In the genomic region with DNA sequence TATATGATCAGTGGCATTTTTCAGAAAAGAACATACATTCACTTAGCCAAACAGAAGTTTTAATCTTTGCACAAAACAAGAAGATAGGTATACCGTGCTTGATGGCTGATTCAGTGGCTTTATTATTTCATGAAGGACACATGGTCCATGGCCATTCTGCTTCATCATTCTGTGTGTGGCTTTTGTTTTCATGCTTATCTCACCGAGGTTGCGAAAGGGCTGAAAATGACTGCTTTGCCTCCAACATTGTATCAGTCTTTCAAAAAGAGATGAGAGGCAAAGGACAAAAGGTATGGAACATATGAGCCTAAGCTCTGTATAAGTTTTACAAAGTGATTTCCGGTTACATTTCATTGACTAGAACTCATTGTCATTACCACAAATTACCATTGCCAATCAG, we compare ENCODE assay signal across 1 cellular context.
A peak's percentile ranks its signal among the peaks of the same experiment; 100 is the strongest.
TF ChIP-seq lines count a peak whose summit lies in the region.

No MANE protein-coding gene starts in this region.

TF ChIP-seq in HepG2, 621 proteins besides CTCF, POLR2A, EP300 and RAD21 (continued from another document and continues in another):
- TF ChIP-seq, protein P1, sequence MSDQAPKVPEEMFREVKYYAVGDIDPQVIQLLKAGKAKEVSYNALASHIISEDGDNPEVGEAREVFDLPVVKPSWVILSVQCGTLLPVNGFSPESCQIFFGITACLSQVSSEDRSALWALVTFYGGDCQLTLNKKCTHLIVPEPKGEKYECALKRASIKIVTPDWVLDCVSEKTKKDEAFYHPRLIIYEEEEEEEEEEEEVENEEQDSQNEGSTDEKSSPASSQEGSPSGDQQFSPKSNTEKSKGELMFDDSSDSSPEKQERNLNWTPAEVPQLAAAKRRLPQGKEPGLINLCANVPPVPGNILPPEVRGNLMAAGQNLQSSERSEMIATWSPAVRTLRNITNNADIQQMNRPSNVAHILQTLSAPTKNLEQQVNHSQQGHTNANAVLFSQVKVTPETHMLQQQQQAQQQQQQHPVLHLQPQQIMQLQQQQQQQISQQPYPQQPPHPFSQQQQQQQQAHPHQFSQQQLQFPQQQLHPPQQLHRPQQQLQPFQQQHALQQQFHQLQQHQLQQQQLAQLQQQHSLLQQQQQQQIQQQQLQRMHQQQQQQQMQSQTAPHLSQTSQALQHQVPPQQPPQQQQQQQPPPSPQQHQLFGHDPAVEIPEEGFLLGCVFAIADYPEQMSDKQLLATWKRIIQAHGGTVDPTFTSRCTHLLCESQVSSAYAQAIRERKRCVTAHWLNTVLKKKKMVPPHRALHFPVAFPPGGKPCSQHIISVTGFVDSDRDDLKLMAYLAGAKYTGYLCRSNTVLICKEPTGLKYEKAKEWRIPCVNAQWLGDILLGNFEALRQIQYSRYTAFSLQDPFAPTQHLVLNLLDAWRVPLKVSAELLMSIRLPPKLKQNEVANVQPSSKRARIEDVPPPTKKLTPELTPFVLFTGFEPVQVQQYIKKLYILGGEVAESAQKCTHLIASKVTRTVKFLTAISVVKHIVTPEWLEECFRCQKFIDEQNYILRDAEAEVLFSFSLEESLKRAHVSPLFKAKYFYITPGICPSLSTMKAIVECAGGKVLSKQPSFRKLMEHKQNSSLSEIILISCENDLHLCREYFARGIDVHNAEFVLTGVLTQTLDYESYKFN (CRISPR knock-in tag; conservative IDR thresholded peaks at IDR 0.05), result 0 out of 2 replicates have a peak, but pooled peaks have one; percentile 16
- TF ChIP-seq ZBTB10 (CRISPR knock-in tag; IDR thresholded peaks at IDR 0.05; ENCODE audit: borderline replicate concordance) (no peak), ZKSCAN8 (CRISPR knock-in tag; IDR thresholded peaks at IDR 0.05; ENCODE audit: borderline replicate concordance) (no peak), RARA (CRISPR knock-in tag; IDR thresholded peaks at IDR 0.05) (0 out of 2 replicates have a peak, but pooled peaks have one; percentile 13), CHD4 (IDR thresholded peaks at IDR 0.05; ENCODE audit: borderline replicate concordance, low read length) (no peak), FOXO1 (CRISPR knock-in tag; IDR thresholded peaks at IDR 0.05) (peak; percentile 36; the same call in 1 of the 2 replicates), TARDBP (CRISPR knock-in tag; IDR thresholded peaks at IDR 0.05) (peak; percentile 40; the same call in 1 of the 2 replicates), CREB1 (IDR thresholded peaks at IDR 0.05) (no peak), CREB1 (CRISPR knock-in tag; IDR thresholded peaks at IDR 0.05) (peak; percentile 48; the same call in 1 of the 2 replicates), FOSL2 (CRISPR knock-in tag; IDR thresholded peaks at IDR 0.05) (peak; percentile 56), FOXA1 (IDR thresholded peaks at IDR 0.05) (no peak), FOXA1 (CRISPR knock-in tag; IDR thresholded peaks at IDR 0.05) (0 out of 2 replicates have a peak, but pooled peaks have one; percentile 5), ZNF614 (CRISPR knock-in tag; IDR thresholded peaks at IDR 0.05; ENCODE audit: borderline replicate concordance) (no peak), KAT8 (CRISPR knock-in tag; IDR thresholded peaks at IDR 0.05) (peak; percentile 43; the same call in 1 of the 2 replicates), AHDC1 (CRISPR knock-in tag; IDR thresholded peaks at IDR 0.05; ENCODE audit: borderline replicate concordance) (peak; percentile 45; the same call in 1 of the 2 replicates), CEBPG (CRISPR knock-in tag; IDR thresholded peaks at IDR 0.05) (peak; percentile 89), CREM (IDR thresholded peaks at IDR 0.05) (no peak), CREM (CRISPR knock-in tag; IDR thresholded peaks at IDR 0.05) (no peak), FIP1L1 (IDR thresholded peaks at IDR 0.05; ENCODE audit: borderline replicate concordance, insufficient read depth, low read depth, low read length) (no peak), ZNF329 (CRISPR knock-in tag; IDR thresholded peaks at IDR 0.05; ENCODE audit: low read depth) (no peak), FOXP1 (IDR thresholded peaks at IDR 0.05) (no peak), FOXP1 (CRISPR knock-in tag; IDR thresholded peaks at IDR 0.05) (peak; percentile 39; the same call in 1 of the 2 replicates), GATAD2A (CRISPR knock-in tag; IDR thresholded peaks at IDR 0.05) (peak; percentile 71), MED1 (CRISPR knock-in tag; IDR thresholded peaks at IDR 0.05) (0 out of 2 replicates have a peak, but pooled peaks have one; percentile 30), SOX6 (IDR thresholded peaks at IDR 0.05) (no peak), SOX6 (CRISPR knock-in tag; IDR thresholded peaks at IDR 0.05) (peak; percentile 91), NR1H2 (CRISPR knock-in tag; IDR thresholded peaks at IDR 0.05; ENCODE audit: borderline replicate concordance, low read depth) (no peak), ZZZ3 (CRISPR knock-in tag; IDR thresholded peaks at IDR 0.05; ENCODE audit: borderline replicate concordance) (no peak), ZNF331 (CRISPR knock-in tag; IDR thresholded peaks at IDR 0.05) (0 out of 2 replicates have a peak, but pooled peaks have one; percentile 21), ZBTB49 (CRISPR knock-in tag; IDR thresholded peaks at IDR 0.05; ENCODE audit: borderline replicate concordance) (no peak), FOXO4 (CRISPR knock-in tag; conservative IDR thresholded peaks at IDR 0.05) (no peak), ZNF296 (CRISPR knock-in tag; conservative IDR thresholded peaks at IDR 0.05) (no peak), STAG1 (CRISPR knock-in tag; IDR thresholded peaks at IDR 0.05) (0 out of 2 replicates have a peak, but pooled peaks have one; percentile 12), HOXA3 (CRISPR knock-in tag; IDR thresholded peaks at IDR 0.05) (peak; percentile 34; the same call in 1 of the 2 replicates), POGZ (CRISPR knock-in tag; IDR thresholded peaks at IDR 0.05) (peak; percentile 77), ZBTB2 (CRISPR knock-in tag; IDR thresholded peaks at IDR 0.05; ENCODE audit: low read depth) (no peak), RELA (CRISPR knock-in tag; IDR thresholded peaks at IDR 0.05) (no peak), FOXJ3 (CRISPR knock-in tag; IDR thresholded peaks at IDR 0.05; ENCODE audit: borderline replicate concordance) (peak; percentile 34; the same call in 1 of the 2 replicates), MIER2 (CRISPR knock-in tag; IDR thresholded peaks at IDR 0.05) (no peak), TRIM24 (CRISPR knock-in tag; IDR thresholded peaks at IDR 0.05) (0 out of 2 replicates have a peak, but pooled peaks have one; percentile 16), NRL (CRISPR knock-in tag; IDR thresholded peaks at IDR 0.05; ENCODE audit: borderline replicate concordance) (no peak), CCAR2 (optimal IDR thresholded peaks at IDR 0.05; ENCODE audit: low read depth, low read length) (no peak), HNF4A (CRISPR knock-in tag; IDR thresholded peaks at IDR 0.05) (peak; percentile 35; the same call in 1 of the 2 replicates), SALL1 (CRISPR knock-in tag; IDR thresholded peaks at IDR 0.05) (peak; percentile 26; the same call in 1 of the 2 replicates), TEF (CRISPR knock-in tag; IDR thresholded peaks at IDR 0.05) (no peak), ZNF350 (CRISPR knock-in tag; IDR thresholded peaks at IDR 0.05; ENCODE audit: borderline replicate concordance, low read depth) (no peak)
- TF ChIP-seq, protein P2, sequence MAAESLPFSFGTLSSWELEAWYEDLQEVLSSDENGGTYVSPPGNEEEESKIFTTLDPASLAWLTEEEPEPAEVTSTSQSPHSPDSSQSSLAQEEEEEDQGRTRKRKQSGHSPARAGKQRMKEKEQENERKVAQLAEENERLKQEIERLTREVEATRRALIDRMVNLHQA (CRISPR knock-in tag; IDR thresholded peaks at IDR 0.05), result no peak
